ENCODE assay signal across 22 cellular contexts in the genomic region with DNA sequence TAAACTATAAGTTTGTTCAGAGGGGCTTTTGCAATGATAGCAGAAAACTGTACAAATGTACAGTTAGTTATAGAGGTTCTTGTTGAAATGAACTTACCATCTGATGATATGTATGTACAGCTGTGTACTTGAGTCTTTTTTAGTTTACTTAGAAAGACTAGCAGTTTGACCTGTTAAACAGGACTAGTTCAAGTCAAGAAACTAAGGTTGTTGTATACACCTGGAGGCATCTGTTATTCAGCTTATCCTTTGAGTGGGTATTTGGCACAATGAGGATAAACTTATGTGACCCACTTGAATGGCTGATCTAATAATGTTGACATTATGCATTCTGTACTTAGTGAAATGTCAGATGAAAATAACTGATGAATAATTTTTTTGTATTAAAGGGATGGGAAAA. TPM values are rescaled to one million over a fixed set of nuclear protein-coding genes. Genes with fewer than 3 reads are reported as not detected.
DNase-seq lines count a peak whose midpoint lies in the region; ATAC-seq, FAIRE-seq and TF ChIP-seq lines count a peak whose summit lies in the region.
"Had no signal": no experiment of that assay in that cellular context is flagged by ENCODE, and none has a peak within 500 bp of the region (broad histone marks: within the 10 kb centered on the region; RNA-seq: fewer than 3 reads in every experiment).

No MANE protein-coding gene starts in this region.

- POLR2A ChIA-PET in naive thymus-derived CD4-positive, alpha-beta T cell (lab: Charles Lee), result interaction anchor here (0.7 kb wide), 1 partner anchor 587 kb away, joined by 3 read pairs; no protein-coding TSS in a partner anchor

- no peak for TF ChIP-seq CTCF in D721Med (IDR thresholded peaks at IDR 0.05; ENCODE audit: insufficient read depth, missing control alignments)
- TF ChIP-seq CTCF in mesothelial cell of epicardium (IDR thresholded peaks at IDR 0.05; ENCODE audit: unreplicated experiment), result no peak
- TF ChIP-seq CTCF in uterus (IDR thresholded peaks at IDR 0.05), result no peak

- no peak for ATAC-seq in naive thymus-derived CD4-positive, alpha-beta T cell
- no peak for ATAC-seq in HG03159 (IDR thresholded peaks at IDR 0.05; ENCODE audit: unreplicated experiment)

- H3K4me1 ChIP-seq in naive thymus-derived CD4-positive, alpha-beta T cell (ENCODE audit: control insufficient read depth in 2 of 2, insufficient read depth in 2 of 2, low read length in 2 of 2), result no peaks in the 10 kb centered on the region
- peaks cover 0 to 5% of the 10 kb centered on the region in 2 donors for H3K4me1 ChIP-seq in uterus

- H3K4me3 Mint-ChIP-seq in naive thymus-derived CD4-positive, alpha-beta T cell, result no peak overlapping the region
- H3K4me3 Mint-ChIP-seq in mesothelial cell of epicardium, result no peak overlapping the region
- H3K4me3 Mint-ChIP-seq: CD8-positive, alpha-beta memory T cell had no signal

- peaks cover 0 to 17% (median 12%) of the 10 kb centered on the region in 3 experiments for H3K36me3 ChIP-seq in naive thymus-derived CD4-positive, alpha-beta T cell (ENCODE audit: control insufficient read depth in 2 of 3, insufficient read depth in 3 of 3, low read length in 3 of 3)
- H3K36me3 ChIP-seq in uterus, result no peaks in the 10 kb centered on the region

- no peaks in the 10 kb centered on the region for H3K27me3 Mint-ChIP-seq in naive thymus-derived CD4-positive, alpha-beta T cell
- no peaks in the 10 kb centered on the region for H3K27me3 Mint-ChIP-seq in mesothelial cell of epicardium (ENCODE audit: low read depth)
- H3K27me3 Mint-ChIP-seq: CD8-positive, alpha-beta memory T cell had no signal

- no peak for TF ChIP-seq POLR2A in uterus (IDR thresholded peaks at IDR 0.05)

- intact Hi-C loops in naive thymus-derived CD4-positive, alpha-beta T cell (cut with micrococcal nuclease), result no loop called here
- intact Hi-C loops in uterus (cut with DNase I; ENCODE audit: low total_unique reads), result no loop called here

- no peaks in the 10 kb centered on the region for H3K27me3 ChIP-seq in naive thymus-derived CD4-positive, alpha-beta T cell (ENCODE audit: control insufficient read depth in 2 of 2, insufficient read depth in 2 of 2, low read length in 2 of 2)
- H3K27me3 ChIP-seq in uterus, result no peaks in the 10 kb centered on the region

- DNase-seq in NCI-H82 (lab: John Stamatoyannopoulos, UW), result peak; percentile 8
- no peak for DNase-seq in NCI-H82 treated with DMSO at 0.1 percent for 48 hours (lab: John Stamatoyannopoulos, UW; ENCODE audit: unreplicated experiment)
- no peak for DNase-seq in D721Med (ENCODE audit: insufficient read length, low spot score)
- DNase-seq in NCI-H69 (lab: John Stamatoyannopoulos, UW), result peak; percentile 31
- DNase-seq in naive thymus-derived CD4-positive, alpha-beta T cell, result no peak
- DNase-seq in mesothelial cell of epicardium (ENCODE audit: low spot score in 2 of 2, unreplicated experiment in 2 of 2), result no peak
- DNase-seq in uterus, result no peak
- DNase-seq: 8988T; AML-193; C1 segment of cervical spinal cord; Calu3; CD8-positive, alpha-beta memory T cell; EL; KBM-7; NCI-H1092; NCI-H146; NCI-H2029; NCI-H2227 treated with DMSO at 0.1 percent for 48 hours; PC-9; RPMI8226; SHP77 had no signal

- peak overlapping the region in 7 of 9 donors; percentile 12 to 77 (median 31) for H3K27ac Mint-ChIP-seq in naive thymus-derived CD4-positive, alpha-beta T cell
- no peak overlapping the region for H3K27ac Mint-ChIP-seq in mesothelial cell of epicardium

- CTCF ChIA-PET in naive thymus-derived CD4-positive, alpha-beta T cell (lab: Charles Lee), result no interaction called here

- H3K27ac ChIP-seq in naive thymus-derived CD4-positive, alpha-beta T cell (ENCODE audit: low read depth, low read length), result no peak overlapping the region
- no peak overlapping the region for H3K27ac ChIP-seq in uterus
- H3K27ac ChIP-seq: PC-9 had no signal

- H3K4me1 Mint-ChIP-seq in naive thymus-derived CD4-positive, alpha-beta T cell, result peaks cover 0 to 31% (median 17%) of the 10 kb centered on the region in 7 donors
- peaks cover 11% of the 10 kb centered on the region for H3K4me1 Mint-ChIP-seq in mesothelial cell of epicardium

- peak; percentile 25 for FAIRE-seq in D721Med (lab: Jason Lieb, UNC)

- H3K9me3 ChIP-seq in naive thymus-derived CD4-positive, alpha-beta T cell (ENCODE audit: control insufficient read depth in 2 of 3, low read length in 3 of 3), result no peaks in the 10 kb centered on the region
- no peaks in the 10 kb centered on the region for H3K9me3 ChIP-seq in uterus

- H3K36me3 Mint-ChIP-seq in naive thymus-derived CD4-positive, alpha-beta T cell, result peaks cover 7 to 38% (median 14%) of the 10 kb centered on the region in 5 donors
- H3K36me3 Mint-ChIP-seq in mesothelial cell of epicardium, result peaks cover 20% of the 10 kb centered on the region

- no peaks in the 10 kb centered on the region for H3K9me3 Mint-ChIP-seq in naive thymus-derived CD4-positive, alpha-beta T cell
- H3K9me3 Mint-ChIP-seq in mesothelial cell of epicardium, result no peaks in the 10 kb centered on the region
- H3K9me3 Mint-ChIP-seq: CD8-positive, alpha-beta memory T cell had no signal

- H3K4me3 ChIP-seq in naive thymus-derived CD4-positive, alpha-beta T cell (ENCODE audit: low read length), result no peak overlapping the region
- H3K4me3 ChIP-seq in uterus, result no peak overlapping the region
- H3K4me3 ChIP-seq: PC-9 had no signal

RNA-seq across cellular contexts. Expression of a gene that starts 13.4 kb away (rescaled TPM):
- total RNA-seq in naive thymus-derived CD4-positive, alpha-beta T cell, result 10 to 100 TPM in 2 of 5 experiments, 1 to 10 TPM in 3; 7.1 to 12.9 (median 9.7) TPM
- polyA plus RNA-seq in naive thymus-derived CD4-positive, alpha-beta T cell, result 1 to 10 TPM; 9.9 TPM
- total RNA-seq in mesothelial cell of epicardium (19.9 to 24.5 TPM (median 21.2 TPM) in 3 replicates), uterus (10 to 100 TPM in 3 of 4 donors, 1 to 10 TPM in 1; 3.8 to 31.5 (median 18.6) TPM)

RNA-seq across cellular contexts. Expression of a gene that starts 17.8 kb away (rescaled TPM):
- total RNA-seq in naive thymus-derived CD4-positive, alpha-beta T cell, result 10 to 100 TPM; 20.0 to 45.5 (median 31.5) TPM
- 10 to 100 TPM; 46.9 to 47.8 TPM for polyA plus RNA-seq in naive thymus-derived CD4-positive, alpha-beta T cell
- 73.0 to 76.2 TPM (median 76.1 TPM) in 3 replicates for total RNA-seq in mesothelial cell of epicardium
- total RNA-seq in uterus, result 100 to 1,000 TPM in 1 of 4 donors, 10 to 100 TPM in 3; 35.9 to 157 (median 46.0) TPM

Comparison
In these comparisons a context has a peak if more than half of its experiments do, and no peak if none do; other contexts are left out.
1. DNase-seq: peak in NCI-H82 (single experiment) and NCI-H69 (single experiment); none in NCI-H82 treated with DMSO at 0.1 percent for 48 hours (single experiment), D721Med (single experiment), naive thymus-derived CD4-positive, alpha-beta T cell (0 of 9), mesothelial cell of epicardium (0 of 2) and uterus (0 of 2).